11 cellular contexts compared by ENCODE assay signal in genomic region chr16:66510711-66511614, GRCh38. TPM values are rescaled to one million over a fixed set of nuclear protein-coding genes. Genes with fewer than 3 reads are reported as not detected.
A peak's percentile ranks its signal among the peaks of the same experiment; 100 is the strongest.
DNase-seq lines count a peak whose midpoint lies in the region; ATAC-seq and TF ChIP-seq lines count a peak whose summit lies in the region.
"Had no signal": no experiment of that assay in that cellular context is flagged by ENCODE, and none has a peak within 500 bp of the region (broad histone marks: within the 10 kb centered on the region; RNA-seq: fewer than 3 reads in every experiment).

No MANE protein-coding gene starts in this region.

- H3K27ac ChIP-seq in ectodermal cell (ENCODE audit: insufficient read depth, low read depth, low read length, poor library complexity, severe bottlenecking) (peak overlapping the region; percentile 13), muscle layer of duodenum (ENCODE audit: low read length) (peak overlapping the region; percentile 48), upper lobe of left lung (peak overlapping the region; percentile 57 to 84 (median 80))

- no peak for TF ChIP-seq POLR2A in upper lobe of left lung (IDR thresholded peaks at IDR 0.05)

- WGBS in ectodermal cell, 2 experiments = 80 to 81% methylated on average over 13 of the region's 13 CpGs
- WGBS in upper lobe of left lung, 2 donors = 50 to 65% methylated on average over 12 to 13 of the region's 13 CpGs

- ATAC-seq in upper lobe of left lung (ENCODE audit: low FRiP score in 2 of 2) = peak; percentile 56 to 58

- peak; percentile 42 for DNase-seq in DMS 273 (lab: John Stamatoyannopoulos, UW; ENCODE audit: unreplicated experiment)
- DNase-seq in DMS 273 treated with DMSO at 0.1 percent for 48 hours (lab: John Stamatoyannopoulos, UW) = no peak
- peak in 1 of 2 donors; percentile 71 for DNase-seq in upper lobe of left lung
- no peak for DNase-seq in SIG-M5 treated with dmso at 0.1 percent for 504 hours (lab: John Stamatoyannopoulos, UW; ENCODE audit: unreplicated experiment)
- no peak for DNase-seq in HuH-7 (ENCODE audit: low spot score)
- DNase-seq in NCI-H1694 (lab: John Stamatoyannopoulos, UW) = no peak
- DNase-seq: 8988T; activated CD4-positive, alpha-beta T cell treated with anti-CD3 and anti-CD28 coated beads for 48 hours; amniotic stem cell had no signal

- TF ChIP-seq CTCF in upper lobe of left lung (IDR thresholded peaks at IDR 0.05) = no peak

- H3K9me3 ChIP-seq in ectodermal cell (ENCODE audit: control insufficient read depth, low read length) (no peaks in the 10 kb centered on the region), muscle layer of duodenum (ENCODE audit: control insufficient read depth in 1 of 2, low read length in 2 of 2) (no peaks in the 10 kb centered on the region), upper lobe of left lung (no peaks in the 10 kb centered on the region)

- H3K27me3 ChIP-seq in ectodermal cell (ENCODE audit: control insufficient read depth, insufficient read depth, low read length, poor library complexity, severe bottlenecking) (no peaks in the 10 kb centered on the region), muscle layer of duodenum (ENCODE audit: low read depth, low read length) (no peaks in the 10 kb centered on the region), upper lobe of left lung (no peaks in the 10 kb centered on the region)

- H3K4me3 ChIP-seq in ectodermal cell (ENCODE audit: insufficient read depth, low read depth, low read length) (no peak overlapping the region), muscle layer of duodenum (ENCODE audit: low read depth in 1 of 2, low read length in 2 of 2) (no peak overlapping the region), upper lobe of left lung (no peak overlapping the region)

- H3K36me3 ChIP-seq in ectodermal cell (ENCODE audit: control insufficient read depth, insufficient read depth, low read length) (no peaks in the 10 kb centered on the region), muscle layer of duodenum (ENCODE audit: control insufficient read depth in 1 of 2, insufficient read depth in 2 of 2, low read length in 2 of 2) (peaks cover 6 to 56% of the 10 kb centered on the region in 2 donors), upper lobe of left lung (peaks cover 0 to 8% (median 3%) of the 10 kb centered on the region in 4 donors)

- peaks cover 23% of the 10 kb centered on the region for H3K4me1 ChIP-seq in ectodermal cell (ENCODE audit: control insufficient read depth, insufficient read depth, low read length)
- peaks cover 23 to 24% of the 10 kb centered on the region in 2 donors for H3K4me1 ChIP-seq in muscle layer of duodenum (ENCODE audit: control insufficient read depth in 1 of 2, insufficient read depth in 2 of 2, low read length in 2 of 2)
- peaks cover 63 to 69% (median 64%) of the 10 kb centered on the region in 4 donors for H3K4me1 ChIP-seq in upper lobe of left lung

- no peak for TF ChIP-seq EP300 in upper lobe of left lung (IDR thresholded peaks at IDR 0.05)

RNA-seq across cellular contexts. Expression of gene TK2, which starts 39.0 kb away (rescaled TPM):
- 9.5 TPM for polyA plus RNA-seq in ectodermal cell (2013, experiment 1 of 4)
- polyA plus RNA-seq in ectodermal cell (2013, experiment 2 of 4) = 9.8 TPM
- 9.2 TPM for polyA plus RNA-seq in ectodermal cell (2013, experiment 3 of 4)
- polyA plus RNA-seq in ectodermal cell (2013, experiment 4 of 4) = 8.8 TPM
- total RNA-seq in upper lobe of left lung = 10 to 100 TPM; 28.2 to 54.0 (median 36.6) TPM

RNA-seq across cellular contexts. Expression of gene CKLF, which starts 41.4 kb away (rescaled TPM):
- polyA plus RNA-seq in ectodermal cell (2013, experiment 1 of 4) = 24.6 TPM
- polyA plus RNA-seq in ectodermal cell (2013, experiment 2 of 4) = 22.4 TPM
- polyA plus RNA-seq in ectodermal cell (2013, experiment 3 of 4) = 27.9 TPM
- 36.0 TPM for polyA plus RNA-seq in ectodermal cell (2013, experiment 4 of 4)
- total RNA-seq in upper lobe of left lung = 10 to 100 TPM; 18.2 to 71.7 (median 47.4) TPM

RNA-seq across cellular contexts. Expression of gene CMTM1, which starts 55.3 kb away (rescaled TPM):
- polyA plus RNA-seq in ectodermal cell (2013, experiment 1 of 4) = 4.2 TPM
- 3.5 TPM for polyA plus RNA-seq in ectodermal cell (2013, experiment 2 of 4)
- polyA plus RNA-seq in ectodermal cell (2013, experiment 3 of 4) = 6.1 TPM
- polyA plus RNA-seq in ectodermal cell (2013, experiment 4 of 4) = 5.7 TPM
- 1 to 10 TPM in 2 of 6 donors, under 1 TPM in 2, not detected in 2; 0.61 to 9.5 (median 2.6) TPM for total RNA-seq in upper lobe of left lung

Comparison
In these comparisons a context has a peak if more than half of its experiments do, and no peak if none do; other contexts are left out.
1. H3K27ac ChIP-seq: peak in every context shown above with its lines; median percentile 80 in upper lobe of left lung; 48 in muscle layer of duodenum; 13 in ectodermal cell.